In genomic region chr3:123883656-123884257, GRCh38 we compare ENCODE assay signal across 8 cellular contexts. TPM values are rescaled to one million over a fixed set of nuclear protein-coding genes. Genes with fewer than 3 reads are reported as not detected.
DNase-seq lines count a peak whose midpoint lies in the region; ATAC-seq and TF ChIP-seq lines count a peak whose summit lies in the region.

No MANE protein-coding gene starts in this region.

- H3K27ac ChIP-seq in body of pancreas (no peak overlapping the region), liver (ENCODE audit: low read depth in 1 of 2, low read length in 2 of 2) (no peak overlapping the region), upper lobe of left lung (no peak overlapping the region)

- no peak overlapping the region for H3K9ac ChIP-seq in liver (ENCODE audit: low read depth in 1 of 2, low read length in 2 of 2)

- TF ChIP-seq CTCF in body of pancreas (IDR thresholded peaks at IDR 0.05) (no peak), liver (IDR thresholded peaks at IDR 0.05; ENCODE audit: low read depth, low read length, missing input control) (no peak), upper lobe of left lung (IDR thresholded peaks at IDR 0.05) (no peak)

- ATAC-seq in body of pancreas (peak; percentile 15), upper lobe of left lung (ENCODE audit: low FRiP score in 2 of 2) (no peak)

- TF ChIP-seq POLR2A in body of pancreas (IDR thresholded peaks at IDR 0.05) (no peak), upper lobe of left lung (IDR thresholded peaks at IDR 0.05) (no peak)

- H3K27me3 ChIP-seq in body of pancreas (peaks cover 0 to 6% of the 10 kb centered on the region in 2 donors), liver (ENCODE audit: control insufficient read depth in 4 of 4, insufficient read depth in 4 of 4, low read length in 3 of 4) (no peaks in the 10 kb centered on the region), upper lobe of left lung (peaks cover 0 to 3% (median 0%) of the 10 kb centered on the region in 4 donors)

- no peaks in the 10 kb centered on the region for H3K36me3 ChIP-seq in body of pancreas (replicated peaks in 1 of 2; ENCODE audit: insufficient read depth in 1 of 2, low read depth in 2 of 2)
- no peaks in the 10 kb centered on the region for H3K36me3 ChIP-seq in liver (ENCODE audit: control insufficient read depth in 4 of 4, insufficient read depth in 3 of 4, low read depth in 1 of 4, low read length in 3 of 4)
- H3K36me3 ChIP-seq in upper lobe of left lung: no peaks in the 10 kb centered on the region

- peaks cover 16% of the 10 kb centered on the region for H3K4me1 Mint-ChIP-seq in activated T-cell treated with anti-CD3 and anti-CD28 coated beads, Interleukin-2, amount 50 U/mL, for 24 hours (ENCODE audit: low read depth)

- no peaks in the 10 kb centered on the region for H3K9me3 Mint-ChIP-seq in activated T-cell treated with anti-CD3 and anti-CD28 coated beads, Interleukin-2, amount 50 U/mL, for 24 hours

- no peak for TF ChIP-seq EP300 in upper lobe of left lung (IDR thresholded peaks at IDR 0.05)

- H3K27ac Mint-ChIP-seq in activated T-cell treated with anti-CD3 and anti-CD28 coated beads, Interleukin-2, amount 50 U/mL, for 24 hours: no peak overlapping the region

- H3K9me3 ChIP-seq in body of pancreas (no peaks in the 10 kb centered on the region), liver (ENCODE audit: control insufficient read depth in 4 of 4, low read length in 3 of 4) (no peaks in the 10 kb centered on the region), upper lobe of left lung (no peaks in the 10 kb centered on the region)

- peak overlapping the region; percentile 46 for H3K4me3 Mint-ChIP-seq in activated T-cell treated with anti-CD3 and anti-CD28 coated beads, Interleukin-2, amount 50 U/mL, for 24 hours

- H3K4me3 ChIP-seq in body of pancreas (peak overlapping the region in 1 of 2 donors; percentile 16), liver (ENCODE audit: low read depth in 1 of 3, low read length in 3 of 3) (peak overlapping the region; percentile 18 to 78 (median 30)), upper lobe of left lung (peak overlapping the region; percentile 25 to 53 (median 46))

- TF ChIP-seq RAD21 in liver (IDR thresholded peaks at IDR 0.05): no peak

- H3K36me3 Mint-ChIP-seq in activated T-cell treated with anti-CD3 and anti-CD28 coated beads, Interleukin-2, amount 50 U/mL, for 24 hours (ENCODE audit: low read depth): no peaks in the 10 kb centered on the region

- H3K4me1 ChIP-seq in body of pancreas (peaks cover 14% of the 10 kb centered on the region), liver (ENCODE audit: control insufficient read depth in 4 of 4, insufficient read depth in 4 of 4, low read length in 3 of 4) (peaks cover 5 to 20% (median 10%) of the 10 kb centered on the region in 4 donors), upper lobe of left lung (peaks cover 0 to 14% (median 8%) of the 10 kb centered on the region in 4 donors)

- H3K27me3 Mint-ChIP-seq in activated T-cell treated with anti-CD3 and anti-CD28 coated beads, Interleukin-2, amount 50 U/mL, for 24 hours: peaks cover 65% of the 10 kb centered on the region

- peak; percentile 28 for DNase-seq in activated T-cell treated with anti-CD3 and anti-CD28 coated beads, Interleukin-2, amount 50 U/mL, for 24 hours
- DNase-seq in activated T-cell treated with anti-CD3 and anti-CD28 coated beads, Interleukin-2, amount 50 U/mL, for 1 hour: no peak
- DNase-seq in body of pancreas: peak in 2 of 4 donors; percentile 21 to 28
- peak in 1 of 2 donors; percentile 58 for DNase-seq in upper lobe of left lung
- DNase-seq in NCI-H1436 (lab: John Stamatoyannopoulos, UW): no peak
- no peak for DNase-seq in effector CD4-positive, alpha-beta T cell
- DNase-seq in activated naive CD4-positive, alpha-beta T cell treated with anti-CD3 and anti-CD28 coated beads, Interleukin-2, amount 50 U/mL, for 16 hours: no peak

- 3% methylated on average over 18 to 44 of the region's 44 CpGs for WGBS in body of pancreas, 2 donors
- WGBS in liver: 9% methylated on average over 44 of the region's 44 CpGs
- WGBS in upper lobe of left lung, 2 donors: 9 to 14% methylated on average over 7 to 28 of the region's 44 CpGs

- intact Hi-C loops in body of pancreas (cut with DNase I): no loop called here

TF ChIP-seq in liver, 16 proteins besides CTCF, POLR2A, EP300 and RAD21:
- TF ChIP-seq ZBTB33 (IDR thresholded peaks at IDR 0.05) (no peak), TAF1 (conservative IDR thresholded peaks at IDR 0.05) (no peak), FOXA2 (IDR thresholded peaks at IDR 0.05) (no peak), HNF4G (IDR thresholded peaks at IDR 0.05) (no peak), GABPA (IDR thresholded peaks at IDR 0.05 in 1 of 2, conservative IDR thresholded peaks at IDR 0.05 in 1 of 2) (no peak), SP1 (IDR thresholded peaks at IDR 0.05) (no peak), MAX (IDR thresholded peaks at IDR 0.05) (no peak), RXRA (IDR thresholded peaks at IDR 0.05) (no peak), REST (IDR thresholded peaks at IDR 0.05) (no peak), YY1 (IDR thresholded peaks at IDR 0.05) (no peak), FOXA1 (IDR thresholded peaks at IDR 0.05) (no peak), JUND (IDR thresholded peaks at IDR 0.05) (no peak), HNF4A (conservative IDR thresholded peaks at IDR 0.05) (no peak), EGR1 (IDR thresholded peaks at IDR 0.05; ENCODE audit: low read depth in 2 of 2) (no peak), NR2F2 (IDR thresholded peaks at IDR 0.05) (no peak)

RNA-seq across cellular contexts. Expression of gene MYLK, which starts 0.4 kb away (rescaled TPM):
- total RNA-seq in body of pancreas (10 to 100 TPM in 1 of 2 donors, 1 to 10 TPM in 1; 7.6 to 36.6 TPM), liver (100 to 1,000 TPM in 1 of 2 donors, 10 to 100 TPM in 1; 17.1 to 158 TPM), upper lobe of left lung (100 to 1,000 TPM; 105 to 378 (median 160) TPM)
- polyA plus RNA-seq in liver: 10 to 100 TPM; 35.4 to 48.5 TPM
